In the genomic region with DNA sequence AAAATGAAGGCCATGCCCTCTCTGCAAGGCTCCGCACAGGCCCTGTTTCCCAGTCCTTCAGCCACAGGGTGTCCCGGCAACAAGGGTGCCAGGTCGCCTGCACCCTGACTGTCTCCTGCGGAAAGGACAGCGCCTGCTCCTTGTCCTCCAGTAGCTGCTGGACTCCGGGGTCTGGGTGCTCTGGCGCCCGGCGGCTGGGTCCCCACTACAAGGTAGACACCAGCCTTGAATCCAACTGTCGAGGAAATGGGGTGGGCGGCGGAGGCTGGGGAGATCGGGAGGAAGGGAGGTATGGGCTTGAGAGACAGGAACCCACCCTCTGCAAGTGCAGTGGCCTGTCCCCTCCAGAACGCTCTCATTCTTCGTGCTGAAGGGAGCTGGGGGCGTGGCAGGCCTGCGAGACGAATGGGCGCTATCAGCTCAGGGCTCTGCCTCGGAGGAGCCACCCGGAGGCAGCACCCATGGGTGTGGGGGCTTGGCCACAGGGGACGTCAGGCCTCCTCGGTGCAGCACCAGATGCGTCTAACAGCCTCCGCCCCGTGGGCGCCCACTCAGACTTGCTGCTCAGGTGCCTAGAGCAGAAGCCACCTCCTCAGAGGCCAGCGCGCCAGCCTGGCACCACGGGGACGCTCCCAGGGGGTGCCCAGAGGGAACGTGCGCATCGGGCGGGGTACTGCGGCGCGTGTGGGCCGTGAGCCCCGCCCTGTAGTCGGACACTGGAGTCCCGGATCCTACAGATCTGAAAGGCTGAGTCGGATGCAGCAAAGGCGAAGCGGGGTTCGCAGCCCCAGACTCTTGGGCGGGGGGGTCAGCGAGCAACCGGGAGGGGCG, we compare ENCODE assay signal across 8 cellular contexts. TPM values are rescaled to one million over a fixed set of nuclear protein-coding genes. Genes with fewer than 3 reads are reported as not detected.
A peak's percentile ranks its signal among the peaks of the same experiment; 100 is the strongest.
DNase-seq lines count a peak whose midpoint lies in the region; ATAC-seq and TF ChIP-seq lines count a peak whose summit lies in the region.

No MANE protein-coding gene starts in this region.

- ATAC-seq in HG02852 (IDR thresholded peaks at IDR 0.05; ENCODE audit: unreplicated experiment): peak; percentile 37
- peak; percentile 73 for ATAC-seq in activated T-helper 17 cell treated with anti-CD3 and anti-CD28 coated beads, Interleukin-2, amount 50 U/mL, for 72 hours (replicated peaks)

- H3K27ac Mint-ChIP-seq in activated T-helper 17 cell treated with anti-CD3 and anti-CD28 coated beads, Interleukin-2, amount 50 U/mL, for 72 hours: peak overlapping the region; percentile 88

- H3K27me3 ChIP-seq in parathyroid adenoma (ENCODE audit: control insufficient read depth, insufficient read depth, low read length): no peaks in the 10 kb centered on the region

- no peaks in the 10 kb centered on the region for H3K9me3 Mint-ChIP-seq in activated T-helper 17 cell treated with anti-CD3 and anti-CD28 coated beads, Interleukin-2, amount 50 U/mL, for 72 hours

- H3K4me1 ChIP-seq in parathyroid adenoma: no peaks in the 10 kb centered on the region

- peaks cover 14% of the 10 kb centered on the region for H3K4me1 Mint-ChIP-seq in activated T-helper 17 cell treated with anti-CD3 and anti-CD28 coated beads, Interleukin-2, amount 50 U/mL, for 72 hours

- no peak overlapping the region for H3K9ac ChIP-seq in parathyroid adenoma

- H3K4me2 ChIP-seq in parathyroid adenoma (ENCODE audit: low read length): peak overlapping the region; percentile 88

- TF ChIP-seq CTCF in 22Rv1 (IDR thresholded peaks at IDR 0.05) (no peak), GM13976 (IDR thresholded peaks at IDR 0.05; ENCODE audit: borderline replicate concordance, control extremely low read depth, extremely low read depth, insufficient read depth, missing control alignments) (no peak), parathyroid adenoma (IDR thresholded peaks at IDR 0.05) (no peak)

- peak overlapping the region; percentile 60 for H3K4me3 Mint-ChIP-seq in activated T-helper 17 cell treated with anti-CD3 and anti-CD28 coated beads, Interleukin-2, amount 50 U/mL, for 72 hours

- H3K79me2 ChIP-seq in parathyroid adenoma: no peaks in the 10 kb centered on the region

- H3K9me3 ChIP-seq in parathyroid adenoma (ENCODE audit: control insufficient read depth, low read length): no peaks in the 10 kb centered on the region

- H3K27me3 Mint-ChIP-seq in activated T-helper 17 cell treated with anti-CD3 and anti-CD28 coated beads, Interleukin-2, amount 50 U/mL, for 72 hours: no peaks in the 10 kb centered on the region

- H3K36me3 ChIP-seq in parathyroid adenoma (ENCODE audit: control insufficient read depth, insufficient read depth, low read length): no peaks in the 10 kb centered on the region

- H3K4me3 ChIP-seq in parathyroid adenoma (ENCODE audit: low read depth, low read length): peak overlapping the region; percentile 58

- in situ Hi-C loops in GM13976 (cut with MboI; ENCODE audit: low sequenced_read_pairs, unreplicated experiment): no loop called here

- H3K27ac ChIP-seq in 22Rv1: peak overlapping the region; percentile 75
- peak overlapping the region; percentile 51 for H3K27ac ChIP-seq in parathyroid adenoma

- peak; percentile 81 for DNase-seq in GM13976 (ENCODE audit: low spot score)
- DNase-seq in OCI-M1 (lab: John Stamatoyannopoulos, UW): peak; percentile 78
- peak; percentile 21 for DNase-seq in foreskin melanocyte
- DNase-seq in NK-92 treated with Interleukin-12 subunit alpha and Interleukin-12 subunit beta, amount 100 ng/mL, for 24 hours (lab: John Stamatoyannopoulos, UW): no peak

- H2AFZ ChIP-seq in parathyroid adenoma: peak overlapping the region; percentile 82

- peaks cover 43% of the 10 kb centered on the region for H3K36me3 Mint-ChIP-seq in activated T-helper 17 cell treated with anti-CD3 and anti-CD28 coated beads, Interleukin-2, amount 50 U/mL, for 72 hours (ENCODE audit: low read depth)

RNA-seq across cellular contexts. Expression of gene ADAM8, which starts 15.6 kb away (rescaled TPM):
- 100 to 1,000 TPM in 1 of 2 donors, 10 to 100 TPM in 1; 83.7 to 336 TPM for total RNA-seq in activated T-helper 17 cell treated with anti-CD3 and anti-CD28 coated beads, Interleukin-2, amount 50 U/mL, for 72 hours

RNA-seq across cellular contexts. Expression of gene VENTX, which starts 23.5 kb away (rescaled TPM):
- under 1 TPM in 1 of 2 donors, not detected in 1; 0.21 TPM for total RNA-seq in activated T-helper 17 cell treated with anti-CD3 and anti-CD28 coated beads, Interleukin-2, amount 50 U/mL, for 72 hours

RNA-seq across cellular contexts. Expression of gene UTF1, which starts 31.1 kb away (rescaled TPM):
- not detected for total RNA-seq in activated T-helper 17 cell treated with anti-CD3 and anti-CD28 coated beads, Interleukin-2, amount 50 U/mL, for 72 hours

RNA-seq across cellular contexts. Expression of gene TUBGCP2, which starts 47.6 kb away (rescaled TPM):
- 10 to 100 TPM; 47.8 to 55.8 TPM for total RNA-seq in activated T-helper 17 cell treated with anti-CD3 and anti-CD28 coated beads, Interleukin-2, amount 50 U/mL, for 72 hours

RNA-seq across cellular contexts. Expression of gene ZNF511, which starts 47.6 kb away (rescaled TPM):
- 10 to 100 TPM; 52.8 to 74.2 TPM for total RNA-seq in activated T-helper 17 cell treated with anti-CD3 and anti-CD28 coated beads, Interleukin-2, amount 50 U/mL, for 72 hours
